ENCODE assay signal across 17 cellular contexts in genomic region chr6:139368661-139369060, GRCh38. TPM values are rescaled to one million over a fixed set of nuclear protein-coding genes. Genes with fewer than 3 reads are reported as not detected.
A peak's percentile ranks its signal among the peaks of the same experiment; 100 is the strongest.
DNase-seq lines count a peak whose midpoint lies in the region; ATAC-seq and TF ChIP-seq lines count a peak whose summit lies in the region.
"Had no signal": no experiment of that assay in that cellular context is flagged by ENCODE, and none has a peak within 500 bp of the region (broad histone marks: within the 10 kb centered on the region; RNA-seq: fewer than 3 reads in every experiment).

No MANE protein-coding gene starts in this region.

- H3K36me3 ChIP-seq in H7 (replicated peaks; ENCODE audit: control insufficient read depth, insufficient read depth, low read length) (no peaks in the 10 kb centered on the region; the same call in 1 of the 2 replicates), hepatocyte (replicated peaks; ENCODE audit: insufficient read depth, low read depth) (no peaks in the 10 kb centered on the region), neuronal stem cell (replicated peaks in 1 of 2; ENCODE audit: control insufficient read depth in 2 of 2, insufficient read depth in 2 of 2, low read length in 2 of 2) (peaks cover 2 to 36% of the 10 kb centered on the region in 2 donors)
- H3K36me3 ChIP-seq: prostate gland, WERI-Rb-1 had no signal

- H3K27me3 ChIP-seq in H7 (ENCODE audit: control insufficient read depth, insufficient read depth, low read length) = no peaks in the 10 kb centered on the region
- H3K27me3 ChIP-seq in hepatocyte = no peaks in the 10 kb centered on the region
- H3K27me3 ChIP-seq in neuronal stem cell (ENCODE audit: control insufficient read depth in 3 of 3, insufficient read depth in 3 of 3, low read depth in 1 of 3, low read length in 3 of 3) = no peaks in the 10 kb centered on the region
- H3K27me3 ChIP-seq: dorsolateral prefrontal cortex, esophagus muscularis mucosa had no signal

- no peak overlapping the region for H4K91ac ChIP-seq in neuronal stem cell (ENCODE audit: low read depth, low read length, poor library complexity)

- no peak overlapping the region for H3K27ac ChIP-seq in hepatocyte
- H3K27ac ChIP-seq in neuronal stem cell (replicated peaks; ENCODE audit: low read length) = peak overlapping the region; percentile 97
- H3K27ac ChIP-seq: prostate gland, WERI-Rb-1 had no signal

- no peak for TF ChIP-seq CTCF in hepatocyte (IDR thresholded peaks at IDR 0.05; ENCODE audit: poor library complexity)

- no peak overlapping the region for H2BK12ac ChIP-seq in neuronal stem cell (ENCODE audit: low read length)

- no peak overlapping the region for H3K23ac ChIP-seq in neuronal stem cell (ENCODE audit: low read depth, low read length, poor library complexity)

- no peak overlapping the region for H3K4ac ChIP-seq in neuronal stem cell (ENCODE audit: low read length)

- H3K79me2 ChIP-seq in hepatocyte = peaks cover 30% of the 10 kb centered on the region

- no peak for ATAC-seq in HG03565 (IDR thresholded peaks at IDR 0.05; ENCODE audit: unreplicated experiment)
- no peak for ATAC-seq in HG03025 (IDR thresholded peaks at IDR 0.05; ENCODE audit: low FRiP score, unreplicated experiment)
- ATAC-seq in GM18867 (IDR thresholded peaks at IDR 0.05; ENCODE audit: unreplicated experiment) = no peak
- ATAC-seq: activated CD8-positive, alpha-beta T cell treated with anti-CD3 and anti-CD28 coated beads, Interleukin-2, amount 10 ng/mL, durations not matched to agents 7 days and 5 days; activated naive CD4-positive, alpha-beta T cell treated with anti-CD3 and anti-CD28 coated beads, Interleukin-2, amount 50 U/mL, for 72 hours; Right ventricle myocardium inferior had no signal

- H3K79me1 ChIP-seq in neuronal stem cell (ENCODE audit: low read depth, low read length) = no peaks in the 10 kb centered on the region

- no peak overlapping the region for H2AK5ac ChIP-seq in neuronal stem cell (ENCODE audit: low read depth, low read length)

- H2BK120ac ChIP-seq in neuronal stem cell (ENCODE audit: low read depth, low read length) = no peak overlapping the region

- H2AFZ ChIP-seq in hepatocyte (no peak overlapping the region), neuronal stem cell (ENCODE audit: low read length) (no peak overlapping the region)

- H3K9ac ChIP-seq in neuronal stem cell (ENCODE audit: low read depth, low read length, poor library complexity) = no peak overlapping the region

- H3K14ac ChIP-seq in neuronal stem cell (ENCODE audit: low read length) = no peak overlapping the region

- H3K9me3 ChIP-seq in hepatocyte (ENCODE audit: low read depth) = no peaks in the 10 kb centered on the region
- no peaks in the 10 kb centered on the region for H3K9me3 ChIP-seq in neuronal stem cell (replicated peaks in 1 of 2; ENCODE audit: control insufficient read depth in 2 of 2, insufficient read depth in 1 of 2, low read depth in 1 of 2, low read length in 2 of 2)
- H3K9me3 ChIP-seq: esophagus muscularis mucosa, prostate gland had no signal

- H3K4me1 ChIP-seq in hepatocyte (ENCODE audit: insufficient read depth) = peaks cover 27% of the 10 kb centered on the region
- H3K4me1 ChIP-seq in neuronal stem cell (ENCODE audit: control insufficient read depth in 2 of 2, insufficient read depth in 1 of 2, low read depth in 1 of 2, low read length in 2 of 2) = peaks cover 11 to 40% of the 10 kb centered on the region in 2 donors
- H3K4me1 ChIP-seq: prostate gland had no signal

- no peak overlapping the region for H2BK5ac ChIP-seq in neuronal stem cell (ENCODE audit: low read length)

- peak overlapping the region; percentile 76 for H3K4me2 ChIP-seq in hepatocyte
- peak overlapping the region; percentile 43 for H3K4me2 ChIP-seq in neuronal stem cell (ENCODE audit: insufficient read depth, low read length, poor library complexity, severe bottlenecking)

- no peak overlapping the region for H2BK15ac ChIP-seq in neuronal stem cell (ENCODE audit: low read length)

- H3K4me3 ChIP-seq in H7 (ENCODE audit: insufficient read depth, low read depth, low read length) (no peak overlapping the region), hepatocyte (no peak overlapping the region), neuronal stem cell (ENCODE audit: low read length in 2 of 2) (no peak overlapping the region)
- H3K4me3 ChIP-seq: esophagus muscularis mucosa, prostate gland had no signal

- peak; percentile 49 for DNase-seq in H7
- peak; percentile 62 for DNase-seq in NCI-H69 (lab: John Stamatoyannopoulos, UW)
- DNase-seq in hepatocyte (ENCODE audit: low spot score) = no peak
- DNase-seq in neuronal stem cell (ENCODE audit: low spot score) = peak; percentile 58
- no peak for DNase-seq in RPMI8226
- DNase-seq: activated CD8-positive, alpha-beta T cell treated with anti-CD3 and anti-CD28 coated beads, Interleukin-2, amount 10 ng/mL, durations not matched to agents 7 days and 5 days; dorsolateral prefrontal cortex; immature natural killer cell; NCI-H446 treated with DMSO at 0.1 percent for 48 hours; WERI-Rb-1 had no signal

- H4K20me1 ChIP-seq in hepatocyte (ENCODE audit: insufficient read depth, poor library complexity, severe bottlenecking) = peaks cover 26% of the 10 kb centered on the region

- H3K18ac ChIP-seq in neuronal stem cell (ENCODE audit: low read length) = no peak overlapping the region

- no peaks in the 10 kb centered on the region for H3K9me2 ChIP-seq in hepatocyte (replicated peaks; ENCODE audit: insufficient read depth)

- WGBS in hepatocyte (ENCODE audit: low lambda C conversion rate, missing lambda C conversion rate) = 44% methylated on average over 1 of the region's 1 CpG
- no CpG with 5 or more reads among the region's 1 CpG for WGBS in neuronal stem cell (ENCODE audit: extremely low coverage in 2 of 2, insufficient read length in 2 of 2, insufficient replicate concordance in 1 of 2), 2 donors

- H4K8ac ChIP-seq in neuronal stem cell (ENCODE audit: low read depth, low read length) = no peak overlapping the region

RNA-seq across cellular contexts. Expression of gene CITED2, which starts 5.8 kb away (rescaled TPM):
- 42.5 and 44.9 TPM in 2 replicates for total RNA-seq in H7 (2014; rRNA removed; shearing (Covaris generic))
- total RNA-seq in hepatocyte = 262 and 292 TPM in 2 replicates
- polyA plus RNA-seq in hepatocyte = 78.5 and 97.6 TPM in 2 replicates
- polyA plus RNA-seq in neuronal stem cell (2013, experiment 1 of 2) = 86.8 TPM
- polyA plus RNA-seq in neuronal stem cell (2013, experiment 2 of 2) = 86.7 TPM

Comparison
In these comparisons a context has a peak if more than half of its experiments do, and no peak if none do; other contexts are left out.
1. DNase-seq: peak in H7 (single experiment), NCI-H69 (single experiment) and neuronal stem cell (single experiment); none in hepatocyte (single experiment) and RPMI8226 (single experiment).